Comparison of ENCODE assay signal across 8 cellular contexts in the genomic region with DNA sequence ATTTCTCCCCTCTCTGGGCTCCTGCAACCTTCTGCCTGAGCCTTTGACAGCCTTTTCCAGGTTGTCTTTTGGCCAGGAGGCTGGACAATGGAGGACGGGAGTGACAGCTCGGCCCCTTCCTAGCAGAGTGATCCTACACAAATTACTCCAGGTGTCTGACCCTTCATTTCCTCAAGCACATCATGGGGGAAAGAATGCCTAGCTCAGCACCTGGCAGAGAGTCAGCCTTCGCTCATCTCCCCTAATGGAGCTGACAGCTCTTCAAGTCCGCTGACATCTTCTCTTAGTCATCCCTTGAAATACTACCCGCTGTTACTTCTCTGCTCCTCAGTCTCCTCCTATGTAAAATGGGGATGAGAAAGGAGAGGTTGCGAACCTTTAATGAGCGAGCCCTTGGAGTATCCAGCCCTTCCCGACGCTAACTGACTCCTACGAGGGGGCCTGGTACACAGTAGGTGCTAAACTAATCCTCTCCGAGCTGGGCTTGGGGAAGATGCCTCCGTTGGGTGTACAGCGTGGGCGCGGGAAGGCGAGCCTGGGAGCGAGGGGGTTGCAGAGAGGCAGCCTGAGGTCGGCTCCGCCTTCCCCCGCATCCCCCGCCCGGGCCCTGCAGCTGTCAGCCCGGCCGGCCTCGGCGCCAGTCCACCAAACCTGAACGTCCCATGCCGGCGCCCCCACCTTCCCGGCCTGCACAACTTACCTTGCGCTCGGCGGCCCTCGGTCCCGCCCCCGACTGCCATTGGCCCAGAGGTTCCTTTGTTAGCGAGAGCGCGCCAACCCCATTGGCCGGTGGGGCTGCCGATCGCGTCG.
DNase-seq lines count a peak whose midpoint lies in the region; ATAC-seq lines count a peak whose summit lies in the region.

No MANE protein-coding gene starts in this region.

- peak; percentile 96 for ATAC-seq in GM18511 (IDR thresholded peaks at IDR 0.05; ENCODE audit: unreplicated experiment)
- ATAC-seq in HG03025 (IDR thresholded peaks at IDR 0.05; ENCODE audit: low FRiP score, unreplicated experiment) = peak; percentile 90

- DNase-seq in NCI-H2029 (lab: John Stamatoyannopoulos, UW) = peak; percentile 85
- peak; percentile 96 for DNase-seq in T-helper 9 cell
- peak; percentile 100 for DNase-seq in astrocyte of the hippocampus (ENCODE audit: low read depth, low spot score)
- peak; percentile 45 to 99 (median 96) for DNase-seq in hypothalamus (lab: John Stamatoyannopoulos, UW)
- peak; percentile 96 for DNase-seq in retina
- DNase-seq in cortex of kidney (lab: John Stamatoyannopoulos, UW) = no peak
